ENCODE assay signal across 21 cellular contexts in the genomic region with DNA sequence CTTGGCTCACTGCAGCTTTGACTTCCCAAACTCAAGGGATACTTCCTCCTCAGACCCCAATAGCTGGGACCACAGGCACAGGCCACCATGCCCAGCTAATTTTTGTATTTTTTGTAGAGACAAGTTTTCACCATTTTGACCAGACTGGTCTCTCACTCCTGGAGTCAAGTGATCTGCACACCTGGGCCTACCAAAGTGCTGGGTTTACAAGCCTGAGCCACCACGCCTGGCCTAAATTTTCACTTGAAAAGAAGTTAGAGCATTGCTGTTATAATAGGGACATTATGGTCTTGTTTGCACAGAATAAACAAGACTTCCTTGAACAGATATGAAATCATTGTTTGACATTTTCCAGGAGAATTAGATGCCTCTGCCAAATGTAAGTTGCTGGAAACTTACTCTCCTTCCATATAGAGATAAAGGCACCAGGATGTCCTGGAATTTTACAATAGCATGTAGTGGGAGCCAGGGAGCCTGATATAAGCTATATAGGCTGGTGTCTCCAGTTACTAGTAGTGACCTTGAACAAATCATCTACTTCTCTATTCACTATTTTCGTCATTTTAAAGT.
"Had no signal": no experiment of that assay in that cellular context is flagged by ENCODE, and none has a peak within 500 bp of the region (broad histone marks: within the 10 kb centered on the region; RNA-seq: fewer than 3 reads in every experiment).

No MANE protein-coding gene starts in this region.

- DNase-seq: activated CD4-positive, alpha-beta T cell treated with anti-CD3 and anti-CD28 coated beads, Interleukin-2, amount 50 U/mL, for 48 hours; activated effector memory CD4-positive, alpha-beta T cell treated with anti-CD3 and anti-CD28 coated beads, Interleukin-2, amount 50 U/mL, for 16 hours; activated T-cell treated with anti-CD3 and anti-CD28 coated beads, Interleukin-2, amount 50 U/mL, for 4 hours; amniotic stem cell; brain microvascular endothelial cell; cerebellar nuclear complex; esophagus squamous epithelium; foreskin melanocyte; left ventricle myocardium superior; midbrain; naive B cell; stimulated activated CD4-positive, alpha-beta T cell treated with anti-CD3 and anti-CD28 coated beads, Interleukin-2, amount 100 ng/mL, for 24 hours; stimulated activated naive B cell treated with anti-CD40 and anti-IgM and Interleukin-4, amounts not matched to agents 10 μg/mL and 1 μg/mL and 100 μg/mL, for 72 hours; substantia nigra; T-helper 2 cell; trophoblast cell had no signal

- H3K4me3 Mint-ChIP-seq: activated T-cell treated with anti-CD3 and anti-CD28 coated beads, Interleukin-2, amount 50 U/mL, for 4 hours; naive B cell; stimulated activated naive B cell treated with anti-CD40 and anti-IgM and Interleukin-4, amounts not matched to agents 10 μg/mL and 1 μg/mL and 100 μg/mL, for 72 hours had no signal

- H3K27me3 ChIP-seq: brain microvascular endothelial cell, esophagus squamous epithelium had no signal

- H3K27ac Mint-ChIP-seq: activated naive CD4-positive, alpha-beta T cell treated with anti-CD3 and anti-CD28 coated beads, Interleukin-2, amount 50 U/mL, for 72 hours; stimulated activated naive B cell treated with anti-CD40 and anti-IgM and Interleukin-4, amounts not matched to agents 10 μg/mL and 1 μg/mL and 100 μg/mL, for 72 hours had no signal

- H3K4me3 ChIP-seq: esophagus squamous epithelium had no signal

- FAIRE-seq: endometrium, keratinocyte, TTC549 had no signal

- ATAC-seq: activated naive CD4-positive, alpha-beta T cell treated with anti-CD3 and anti-CD28 coated beads, Interleukin-2, amount 50 U/mL, for 72 hours; activated T-cell treated with anti-CD3 and anti-CD28 coated beads, Interleukin-2, amount 50 U/mL, for 4 hours; left ventricle myocardium superior; sciatic nerve; stimulated activated naive B cell treated with anti-CD40 and anti-IgM and Interleukin-4, amounts not matched to agents 10 μg/mL and 1 μg/mL and 100 μg/mL, for 72 hours had no signal

- H3K27ac ChIP-seq: brain microvascular endothelial cell had no signal

- H3K27me3 Mint-ChIP-seq: naive B cell; stimulated activated naive B cell treated with anti-CD40 and anti-IgM and Interleukin-4, amounts not matched to agents 10 μg/mL and 1 μg/mL and 100 μg/mL, for 72 hours had no signal

- H3K36me3 ChIP-seq: brain microvascular endothelial cell had no signal
